ENCODE assay signal across 8 cellular contexts in the genomic region with DNA sequence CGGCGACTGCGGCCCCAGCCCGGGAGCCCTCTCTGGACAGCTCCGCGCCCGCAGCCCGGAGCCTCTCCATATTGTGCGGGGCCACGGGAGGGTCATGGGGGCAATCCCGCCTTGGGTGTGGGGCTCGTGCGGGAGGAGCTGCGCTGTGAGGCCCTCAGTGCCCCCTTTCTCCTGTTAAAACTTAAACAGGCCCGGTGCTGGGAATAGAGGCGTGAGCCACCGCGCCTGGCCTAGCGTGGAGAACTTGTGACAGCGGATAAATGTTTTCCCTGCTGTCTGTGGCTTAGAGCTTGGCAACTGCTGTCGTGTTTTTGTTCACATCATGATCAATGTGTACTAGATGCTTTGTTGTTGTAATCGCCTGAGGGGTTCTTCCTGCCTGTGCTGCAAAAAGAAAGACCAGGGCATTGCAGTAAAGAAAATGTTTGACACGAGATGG. TPM values are rescaled to one million over a fixed set of nuclear protein-coding genes. Genes with fewer than 3 reads are reported as not detected.
DNase-seq lines count a peak whose midpoint lies in the region; ATAC-seq and TF ChIP-seq lines count a peak whose summit lies in the region.

No MANE protein-coding gene starts in this region.

- H3K27me3 ChIP-seq in BLaER1 (no peaks in the 10 kb centered on the region), thymus (ENCODE audit: control insufficient read depth, insufficient read depth) (no peaks in the 10 kb centered on the region)

- DNase-seq in T-cell = peak in 15 of 34 experiments; percentile 0 to 31 (median 8)
- no peak for DNase-seq in epithelial cell of esophagus (ENCODE audit: low read depth)
- peak in 1 of 2 experiments; percentile 43 for DNase-seq in mesothelial cell of epicardium (ENCODE audit: low spot score in 2 of 2, unreplicated experiment in 2 of 2)
- no peak for DNase-seq in COLO829 (ENCODE audit: low spot score)

- peaks cover 44% of the 10 kb centered on the region for H3K9me3 ChIP-seq in BLaER1
- peaks cover 3% of the 10 kb centered on the region for H3K9me3 ChIP-seq in thymus (ENCODE audit: control insufficient read depth)

- WGBS in thymus = 12% methylated on average over 23 of the region's 23 CpGs

- H3K4me2 ChIP-seq in BLaER1 = peak overlapping the region; percentile 85

- peak overlapping the region; percentile 95 for H3K27ac ChIP-seq in BLaER1
- H3K27ac ChIP-seq in thymus (ENCODE audit: low read depth) = peak overlapping the region; percentile 90

- CTCF ChIA-PET in T-cell (lab: Charles Lee) = interaction anchor here in 1 of 2 donors (0.6 kb wide), 1 partner anchor 132 kb away, joined by 3 read pairs; no protein-coding TSS in a partner anchor

- peak overlapping the region; percentile 94 for H3K9ac ChIP-seq in BLaER1

- H3K9me3 Mint-ChIP-seq in T-cell (peaks cover 0 to 4% (median under 1%) of the 10 kb centered on the region in 3 donors), mesothelial cell of epicardium (peaks cover 4% of the 10 kb centered on the region)

- no peaks in the 10 kb centered on the region for H4K20me1 ChIP-seq in BLaER1

- TF ChIP-seq CTCF in epithelial cell of esophagus (IDR thresholded peaks at IDR 0.05; ENCODE audit: insufficient read depth, low read depth, low read length, missing control alignments) = no peak
- no peak for TF ChIP-seq CTCF in mesothelial cell of epicardium (IDR thresholded peaks at IDR 0.05; ENCODE audit: unreplicated experiment)

- H3K27ac Mint-ChIP-seq in T-cell = peak overlapping the region; percentile 60 to 71
- peak overlapping the region; percentile 58 for H3K27ac Mint-ChIP-seq in mesothelial cell of epicardium

- H3K4me3 Mint-ChIP-seq in T-cell (peak overlapping the region; percentile 77 to 88 (median 83)), mesothelial cell of epicardium (peak overlapping the region; percentile 70)

- peaks cover 0 to 13% (median 11%) of the 10 kb centered on the region in 3 donors for H3K4me1 Mint-ChIP-seq in T-cell
- H3K4me1 Mint-ChIP-seq in mesothelial cell of epicardium = peaks cover 2% of the 10 kb centered on the region

- H3K4me3 ChIP-seq in BLaER1 = peak overlapping the region; percentile 90
- H3K4me3 ChIP-seq in epithelial cell of esophagus (ENCODE audit: low read length) = peak overlapping the region; percentile 57
- peak overlapping the region; percentile 86 for H3K4me3 ChIP-seq in thymus (ENCODE audit: low read length)

- ATAC-seq in GM21515 (IDR thresholded peaks at IDR 0.05; ENCODE audit: unreplicated experiment) (peak; percentile 39), T-cell (replicated peaks in 1 of 4) (peak; percentile 42 to 58 (median 52)), GM19324 (IDR thresholded peaks at IDR 0.05; ENCODE audit: low FRiP score, unreplicated experiment) (no peak)

- peaks cover 17% of the 10 kb centered on the region for H3K4me1 ChIP-seq in BLaER1
- peaks cover 4% of the 10 kb centered on the region for H3K4me1 ChIP-seq in thymus (ENCODE audit: control insufficient read depth, insufficient read depth, low read length)

- no peaks in the 10 kb centered on the region for H3K27me3 Mint-ChIP-seq in T-cell
- H3K27me3 Mint-ChIP-seq in mesothelial cell of epicardium (ENCODE audit: low read depth) = no peaks in the 10 kb centered on the region

- H3K36me3 Mint-ChIP-seq in T-cell (peaks cover 8% of the 10 kb centered on the region), mesothelial cell of epicardium (peaks cover 22% of the 10 kb centered on the region)

- POLR2A ChIA-PET in T-cell (lab: Charles Lee) = interaction anchor here in 1 of 2 donors (0.6 kb wide), 1 partner anchor 364 kb away, joined by 4 read pairs; no protein-coding TSS in a partner anchor

- H3K36me3 ChIP-seq in BLaER1 (peaks cover 33% of the 10 kb centered on the region), thymus (ENCODE audit: control insufficient read depth, insufficient read depth) (no peaks in the 10 kb centered on the region)

RNA-seq across cellular contexts. Expression of a gene that starts 0.6 kb away (rescaled TPM):
- 10 to 100 TPM in 4 of 5 donors, 1 to 10 TPM in 1; 9.2 to 20.7 (median 11.5) TPM for total RNA-seq in T-cell
- 13.5 to 15.1 TPM (median 13.5 TPM) in 3 replicates for total RNA-seq in mesothelial cell of epicardium
- polyA plus RNA-seq in thymus = 7.0 TPM

RNA-seq across cellular contexts. Expression of a gene that starts 12.4 kb away (rescaled TPM):
- total RNA-seq in T-cell (under 1 TPM in 2 of 5 donors, not detected in 3; 0.29 to 0.33 TPM), mesothelial cell of epicardium (0.22 to 0.68 TPM (median 0.40 TPM) in 3 replicates)
- 0.23 TPM for polyA plus RNA-seq in thymus

RNA-seq across cellular contexts. Expression of a gene that starts 29.6 kb away (rescaled TPM):
- total RNA-seq in T-cell = 1 to 10 TPM in 3 of 5 donors, under 1 TPM in 2; 0.41 to 1.9 (median 1.5) TPM
- 16.5 to 20.6 TPM (median 16.5 TPM) in 3 replicates for total RNA-seq in mesothelial cell of epicardium
- 6.3 TPM for polyA plus RNA-seq in thymus
